In genomic region chr15:40232625-40233070, GRCh38 we compare ENCODE assay signal across 1 cellular context.
TF ChIP-seq lines count a peak whose summit lies in the region.

No MANE protein-coding gene starts in this region.

TF ChIP-seq in IMR-90, 13 proteins besides CTCF, POLR2A, EP300 and RAD21 (continued from another document):
- no peak for TF ChIP-seq RCOR1 (IDR thresholded peaks at IDR 0.05; ENCODE audit: insufficient replicate concordance, low read length)
